ENCODE assay signal across 19 cellular contexts in genomic region chr6:78936515-78936914, GRCh38.
DNase-seq lines count a peak whose midpoint lies in the region; ATAC-seq, FAIRE-seq and TF ChIP-seq lines count a peak whose summit lies in the region.
"Had no signal": no experiment of that assay in that cellular context is flagged by ENCODE, and none has a peak within 500 bp of the region (broad histone marks: within the 10 kb centered on the region; RNA-seq: fewer than 3 reads in every experiment).

No MANE protein-coding gene starts in this region.

- WGBS in K562 (ENCODE audit: insufficient coverage, low coverage, missing lambda C conversion rate) = 92% methylated on average over 2 of the region's 2 CpGs

- peak; percentile 6 for FAIRE-seq in K562 (lab: Jason Lieb, UNC)
- FAIRE-seq: A204.1, D721Med, H54, HTR-8/SVneo had no signal

- in situ Hi-C loops in K562 (cut with MboI) = no loop called here

- H3K27ac ChIP-seq in K562 (ENCODE audit: extremely low read depth, low read depth, low read length) (no peak overlapping the region), cardiac muscle cell (peak overlapping the region; percentile 36)
- H3K27ac ChIP-seq: C4-2B, GM23248 had no signal

- H3K9me1 ChIP-seq in K562 (ENCODE audit: control insufficient read depth, insufficient read depth, low read length) = no peaks in the 10 kb centered on the region

- no peak overlapping the region for H2AFZ ChIP-seq in K562 (ENCODE audit: low read depth, low read length)
- H2AFZ ChIP-seq: GM23248 had no signal

- H3K4me1 ChIP-seq in K562 (replicated peaks in 1 of 2; ENCODE audit: control insufficient read depth in 2 of 2, insufficient read depth in 2 of 2, low read length in 2 of 2) (no peaks in the 10 kb centered on the region), cardiac muscle cell (ENCODE audit: low read depth) (no peaks in the 10 kb centered on the region)
- H3K4me1 ChIP-seq: Caco-2 had no signal

- H4K20me1 ChIP-seq in K562 (replicated peaks; ENCODE audit: control insufficient read depth, insufficient read depth, low read length) = no peaks in the 10 kb centered on the region; the same call in 1 of the 2 replicates

- H3K27me3 ChIP-seq in K562 (ENCODE audit: control insufficient read depth in 2 of 2, insufficient read depth in 2 of 2, low read length in 2 of 2) = no peaks in the 10 kb centered on the region
- no peaks in the 10 kb centered on the region for H3K27me3 ChIP-seq in cardiac muscle cell

- no peak for TF ChIP-seq POLR2A in K562 (conservative IDR thresholded peaks at IDR 0.05)

- no peaks in the 10 kb centered on the region; the same call in 2 of the 3 replicates for H3K79me2 ChIP-seq in K562 (ENCODE audit: control insufficient read depth, insufficient read depth, low read length)

- BruUV-seq in K562 (replicated peaks; lab: Mats Ljungman, UMichigan) = no TSS peak

- H3K4me2 ChIP-seq in K562 (ENCODE audit: insufficient read depth, low read length) = no peak overlapping the region

- ATAC-seq in K562 (no peak), left ventricle myocardium superior (peak; percentile 95), GM19455 (IDR thresholded peaks at IDR 0.05; ENCODE audit: unreplicated experiment) (no peak), HG03097 (IDR thresholded peaks at IDR 0.05; ENCODE audit: low FRiP score, unreplicated experiment) (no peak), GM19467 (IDR thresholded peaks at IDR 0.05; ENCODE audit: unreplicated experiment) (no peak)

- TF ChIP-seq RAD21 in K562 (CRISPR knock-in tag; conservative IDR thresholded peaks at IDR 0.05 in 1 of 2, IDR thresholded peaks at IDR 0.05 in 1 of 2) = no peak

- H3K9me3 ChIP-seq in K562 (replicated peaks; ENCODE audit: control insufficient read depth, insufficient read depth, low read depth, low read length) = no peaks in the 10 kb centered on the region
- H3K9me3 ChIP-seq in cardiac muscle cell (ENCODE audit: low read depth) = no peaks in the 10 kb centered on the region
- H3K9me3 ChIP-seq: Caco-2 had no signal

- H3K9ac ChIP-seq in K562 (ENCODE audit: insufficient read depth in 1 of 2, low read depth in 2 of 2, low read length in 2 of 2) = no peak overlapping the region
- H3K9ac ChIP-seq: GM23248 had no signal

- CTCF ChIA-PET in K562 (lab: Yijun Ruan, JAX; ENCODE audit: low intra/inter-chr PET ratio) = no interaction called here

- intact Hi-C loops in K562 (cut with micrococcal nuclease) (no loop called here), left ventricle myocardium superior (cut with micrococcal nuclease) (no loop called here)

- H3K36me3 ChIP-seq in K562 (ENCODE audit: control insufficient read depth, insufficient read depth, low read length) (peaks cover 29% of the 10 kb centered on the region), cardiac muscle cell (peaks cover 21% of the 10 kb centered on the region)

- TF ChIP-seq CTCF in K562 (IDR thresholded peaks at IDR 0.05 in 2 of 3, conservative IDR thresholded peaks at IDR 0.05 in 1 of 3; ENCODE audit: insufficient read depth in 2 of 3, low read depth in 1 of 3, low read length in 3 of 3) (no peak), cardiac muscle cell (IDR thresholded peaks at IDR 0.05; ENCODE audit: low read depth, low read length) (no peak)

- POLR2A ChIA-PET in K562 (lab: Yijun Ruan, JAX) = interaction anchor here (1.1 kb wide), 1 partner anchor 11 kb away, joined by 3 read pairs; no protein-coding TSS in a partner anchor

- H3K4me3 ChIP-seq in K562 (no peak overlapping the region), cardiac muscle cell (no peak overlapping the region)
- H3K4me3 ChIP-seq: GM23248 had no signal

- DNase-seq in K562 (ENCODE audit: extremely low read depth in 1 of 4, low spot score in 3 of 4) (no peak), cardiac muscle cell (ENCODE audit: low read depth in 1 of 2, low spot score in 1 of 2) (no peak), left ventricle myocardium superior (no peak), SK-N-DZ (ENCODE audit: low spot score) (no peak)
- DNase-seq: ACHN; Caco-2; CD4-positive, alpha-beta T cell; GDM1; GM23248; HCEC 1CT; KG1 had no signal

- TF ChIP-seq EP300 in K562 (IDR thresholded peaks at IDR 0.05; ENCODE audit: low read length) = no peak

TF ChIP-seq in K562, 482 proteins besides CTCF, POLR2A, EP300 and RAD21:
- no peak for TF ChIP-seq ZNF584 (CRISPR knock-in tag; IDR thresholded peaks at IDR 0.05; ENCODE audit: low read depth)
- no peak for TF ChIP-seq CCNT2 (IDR thresholded peaks at IDR 0.05; ENCODE audit: borderline replicate concordance, extremely low read depth, insufficient read length, low read depth, low read length)
- TF ChIP-seq, protein P1, sequence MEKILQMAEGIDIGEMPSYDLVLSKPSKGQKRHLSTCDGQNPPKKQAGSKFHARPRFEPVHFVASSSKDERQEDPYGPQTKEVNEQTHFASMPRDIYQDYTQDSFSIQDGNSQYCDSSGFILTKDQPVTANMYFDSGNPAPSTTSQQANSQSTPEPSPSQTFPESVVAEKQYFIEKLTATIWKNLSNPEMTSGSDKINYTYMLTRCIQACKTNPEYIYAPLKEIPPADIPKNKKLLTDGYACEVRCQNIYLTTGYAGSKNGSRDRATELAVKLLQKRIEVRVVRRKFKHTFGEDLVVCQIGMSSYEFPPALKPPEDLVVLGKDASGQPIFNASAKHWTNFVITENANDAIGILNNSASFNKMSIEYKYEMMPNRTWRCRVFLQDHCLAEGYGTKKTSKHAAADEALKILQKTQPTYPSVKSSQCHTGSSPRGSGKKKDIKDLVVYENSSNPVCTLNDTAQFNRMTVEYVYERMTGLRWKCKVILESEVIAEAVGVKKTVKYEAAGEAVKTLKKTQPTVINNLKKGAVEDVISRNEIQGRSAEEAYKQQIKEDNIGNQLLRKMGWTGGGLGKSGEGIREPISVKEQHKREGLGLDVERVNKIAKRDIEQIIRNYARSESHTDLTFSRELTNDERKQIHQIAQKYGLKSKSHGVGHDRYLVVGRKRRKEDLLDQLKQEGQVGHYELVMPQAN (IDR thresholded peaks at IDR 0.05; ENCODE audit: borderline replicate concordance) = no peak
- no peak for TF ChIP-seq EGR1 (conservative IDR thresholded peaks at IDR 0.05)
- no peak for TF ChIP-seq ZFP1 (CRISPR knock-in tag; IDR thresholded peaks at IDR 0.05)
- TF ChIP-seq MCM2 (IDR thresholded peaks at IDR 0.05; ENCODE audit: low read depth) = no peak
TF ChIP-seq in K562: peak in this region for 0.
